ENCODE assay signal across 1 cellular context in the genomic region with DNA sequence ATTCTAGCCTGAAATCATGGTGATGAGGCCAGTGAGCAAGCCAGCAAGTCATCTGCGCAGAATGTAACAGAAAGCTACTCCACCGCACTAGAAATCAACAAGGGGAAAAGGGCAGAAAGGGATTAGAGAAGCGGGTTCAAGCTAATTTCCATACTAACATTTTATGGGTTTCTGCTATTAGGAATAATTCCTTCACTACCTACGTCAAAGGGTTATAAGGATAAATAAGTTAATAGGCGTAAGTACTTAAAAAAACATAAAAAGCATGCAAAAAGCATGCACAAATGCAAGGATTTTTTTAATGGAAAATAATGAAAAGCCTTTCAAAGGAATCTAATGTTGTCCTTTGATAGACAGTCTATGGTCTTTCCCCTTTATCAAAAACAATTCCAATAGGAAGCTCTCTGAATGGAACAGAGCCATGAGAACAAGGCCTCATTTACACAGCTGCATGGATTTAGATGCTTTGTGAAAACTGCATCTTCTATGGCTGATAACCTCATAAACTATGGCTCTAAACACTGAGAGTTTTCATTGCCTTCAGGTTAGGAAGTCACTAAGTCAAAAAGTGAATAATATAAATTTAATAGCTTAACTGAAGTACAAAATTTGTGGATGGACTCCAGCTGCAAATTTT.
TF ChIP-seq lines count a peak whose summit lies in the region.

No MANE protein-coding gene starts in this region.

TF ChIP-seq in endothelial cell of umbilical vein, 7 proteins besides CTCF, POLR2A, EP300 and RAD21:
- TF ChIP-seq POLR2AphosphoS5 (IDR thresholded peaks at IDR 0.05; ENCODE audit: insufficient read depth, low read depth, low read length) = no peak
- TF ChIP-seq GATA2 (IDR thresholded peaks at IDR 0.05; ENCODE audit: insufficient read depth, insufficient read length, low read depth, low read length) = no peak
- TF ChIP-seq MYC (IDR thresholded peaks at IDR 0.05; ENCODE audit: low read depth, low read length) = no peak
- no peak for TF ChIP-seq EZH2 (IDR thresholded peaks at IDR 0.05; ENCODE audit: borderline replicate concordance, low read depth, low read length, severe bottlenecking)
- TF ChIP-seq FOS (IDR thresholded peaks at IDR 0.05; ENCODE audit: borderline replicate concordance, insufficient read depth, low read length) = no peak
- no peak for TF ChIP-seq JUN (IDR thresholded peaks at IDR 0.05; ENCODE audit: borderline replicate concordance, insufficient read depth, insufficient read length, low read depth)
- TF ChIP-seq, protein P1, sequence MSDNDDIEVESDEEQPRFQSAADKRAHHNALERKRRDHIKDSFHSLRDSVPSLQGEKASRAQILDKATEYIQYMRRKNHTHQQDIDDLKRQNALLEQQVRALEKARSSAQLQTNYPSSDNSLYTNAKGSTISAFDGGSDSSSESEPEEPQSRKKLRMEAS (IDR thresholded peaks at IDR 0.05; ENCODE audit: insufficient read depth, insufficient read length) = no peak
